In the genomic region with DNA sequence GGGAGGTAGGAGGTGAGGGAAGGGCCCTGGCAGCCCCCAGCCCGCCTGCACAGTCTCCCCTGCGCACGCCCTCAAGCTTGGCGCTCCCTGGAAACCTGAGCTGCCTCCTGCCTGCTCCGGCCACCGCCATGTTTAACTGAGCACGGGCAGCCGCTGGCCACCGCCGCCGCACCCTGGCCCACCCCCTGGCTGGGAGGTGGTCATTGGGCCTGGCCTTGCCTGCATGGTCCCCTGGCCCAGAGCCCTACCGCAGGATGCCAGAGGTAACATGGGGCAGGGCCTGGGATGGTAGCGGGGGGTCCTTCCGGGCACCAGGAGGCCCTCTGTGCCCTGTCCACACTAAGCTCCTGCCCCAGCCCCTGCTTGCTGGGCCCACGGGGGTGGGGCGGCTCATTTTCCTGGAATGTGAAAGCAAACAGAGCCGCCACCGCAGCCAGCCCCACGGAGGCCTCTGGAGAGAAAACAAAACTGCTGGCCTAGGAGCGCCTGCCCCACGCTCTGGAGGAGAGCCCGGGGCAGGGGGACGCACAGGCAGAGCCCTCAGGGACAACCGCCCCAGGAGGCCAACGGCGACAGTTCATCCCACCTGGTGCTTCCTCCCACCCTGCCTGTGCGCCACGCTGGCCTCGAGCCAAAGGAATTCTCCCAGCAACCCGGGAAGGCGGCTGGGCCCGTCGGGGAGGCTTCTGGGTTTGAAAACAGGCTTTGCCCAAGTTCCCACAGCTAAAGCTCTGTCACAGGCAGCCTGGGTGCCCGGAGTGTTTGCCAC, we compare ENCODE assay signal across 1 cellular context.
TF ChIP-seq lines count a peak whose summit lies in the region.

No MANE protein-coding gene starts in this region.

TF ChIP-seq in K562, 482 proteins besides CTCF, POLR2A, EP300 and RAD21 (continued from another document):
- TF ChIP-seq, protein P1, sequence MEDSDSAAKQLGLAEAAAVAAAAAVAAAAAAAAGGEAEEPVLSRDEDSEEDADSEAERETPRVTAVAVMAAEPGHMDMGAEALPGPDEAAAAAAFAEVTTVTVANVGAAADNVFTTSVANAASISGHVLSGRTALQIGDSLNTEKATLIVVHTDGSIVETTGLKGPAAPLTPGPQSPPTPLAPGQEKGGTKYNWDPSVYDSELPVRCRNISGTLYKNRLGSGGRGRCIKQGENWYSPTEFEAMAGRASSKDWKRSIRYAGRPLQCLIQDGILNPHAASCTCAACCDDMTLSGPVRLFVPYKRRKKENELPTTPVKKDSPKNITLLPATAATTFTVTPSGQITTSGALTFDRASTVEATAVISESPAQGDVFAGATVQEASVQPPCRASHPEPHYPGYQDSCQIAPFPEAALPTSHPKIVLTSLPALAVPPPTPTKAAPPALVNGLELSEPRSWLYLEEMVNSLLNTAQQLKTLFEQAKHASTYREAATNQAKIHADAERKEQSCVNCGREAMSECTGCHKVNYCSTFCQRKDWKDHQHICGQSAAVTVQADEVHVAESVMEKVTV (CRISPR knock-in tag; IDR thresholded peaks at IDR 0.05) = no peak
- no peak for TF ChIP-seq SREBF1 (IDR thresholded peaks at IDR 0.05; ENCODE audit: borderline replicate concordance, low read depth, low read length)
- TF ChIP-seq KHSRP (IDR thresholded peaks at IDR 0.05) = no peak
